8 cellular contexts compared by ENCODE assay signal in genomic region chr10:94362360-94363250, GRCh38. TPM values are rescaled to one million over a fixed set of nuclear protein-coding genes. Genes with fewer than 3 reads are reported as not detected.
DNase-seq lines count a peak whose midpoint lies in the region; ATAC-seq and TF ChIP-seq lines count a peak whose summit lies in the region.

Gene NOC3L (minus strand): TSS chr10:94362939. CDS start chr10:94362838, 101 bp downstream.

- H3K36me3 ChIP-seq in GM23338 (ENCODE audit: insufficient read depth), result peaks cover 18% of the 10 kb centered on the region; the same call in 1 of the 2 replicates

- peaks cover 16% of the 10 kb centered on the region for H3K27me3 Mint-ChIP-seq in GM23338 (ENCODE audit: insufficient read depth, low read depth, poor library complexity)
- peaks cover 13% of the 10 kb centered on the region for H3K27me3 Mint-ChIP-seq in activated T-helper 2 cell treated with anti-CD3 and anti-CD28 coated beads, Interferon-gamma antibody, Interleukin-2, Interleukin-4, amounts not matched to agents 10 μg/mL and 5 μg/mL and 100 μg/mL, durations not matched to agents 14 hours and 24 hours and 36 hours (ENCODE audit: low read depth)
- peaks cover 0 to 13% of the 10 kb centered on the region in 2 donors for H3K27me3 Mint-ChIP-seq in natural killer cell (ENCODE audit: low read depth in 2 of 2)

- H3K4me3 Mint-ChIP-seq in GM23338 (peak within 1 kb of the TSS; percentile 96), natural killer cell (peak within 1 kb of the TSS; percentile 98)
- H3K4me3 Mint-ChIP-seq in activated T-helper 2 cell treated with anti-CD3 and anti-CD28 coated beads, Interferon-gamma antibody, Interleukin-2, Interleukin-4, amounts not matched to agents 10 μg/mL and 5 μg/mL and 100 μg/mL, durations not matched to agents 14 hours and 24 hours and 36 hours (ENCODE audit: low read depth), result peak within 1 kb of the TSS; percentile 95

- peaks cover 32% of the 10 kb centered on the region for H3K27me3 ChIP-seq in GM23338 (ENCODE audit: insufficient read depth)

- peak within 1 kb of the TSS; percentile 91 for H2AFZ ChIP-seq in GM23338

- H3K4me1 Mint-ChIP-seq in GM23338, result no peaks in the 10 kb centered on the region
- H3K4me1 Mint-ChIP-seq in activated T-helper 2 cell treated with anti-CD3 and anti-CD28 coated beads, Interferon-gamma antibody, Interleukin-2, Interleukin-4, amounts not matched to agents 10 μg/mL and 5 μg/mL and 100 μg/mL, durations not matched to agents 14 hours and 24 hours and 36 hours (ENCODE audit: low read depth), result peaks cover 21% of the 10 kb centered on the region
- peaks cover 18 to 38% of the 10 kb centered on the region in 2 donors for H3K4me1 Mint-ChIP-seq in natural killer cell

- ATAC-seq in GM23338 (peak; percentile 99), natural killer cell (peak; percentile 93 to 98 (median 94))

- POLR2A ChIA-PET in RWPE1 (lab: Yijun Ruan, JAX; ENCODE audit: low non-redundant PET), result no interaction called here

- peak within 1 kb of the TSS; percentile 88 for H3K4me3 ChIP-seq in GM23338

- H3K4me2 ChIP-seq in GM23338, result peak within 1 kb of the TSS; percentile 95

- H3K9me3 Mint-ChIP-seq in GM23338 (peaks cover 3% of the 10 kb centered on the region; the same call in 2 of the 3 replicates), natural killer cell (no peaks in the 10 kb centered on the region)
- no peaks in the 10 kb centered on the region for H3K9me3 Mint-ChIP-seq in activated T-helper 2 cell treated with anti-CD3 and anti-CD28 coated beads, Interferon-gamma antibody, Interleukin-2, Interleukin-4, amounts not matched to agents 10 μg/mL and 5 μg/mL and 100 μg/mL, durations not matched to agents 14 hours and 24 hours and 36 hours

- H3K4me1 ChIP-seq in GM23338 (ENCODE audit: insufficient read depth), result peaks cover 4% of the 10 kb centered on the region; the same call in 1 of the 2 replicates

- peaks cover 31% of the 10 kb centered on the region for H3K36me3 Mint-ChIP-seq in GM23338 (ENCODE audit: low read depth)
- peaks cover 35% of the 10 kb centered on the region for H3K36me3 Mint-ChIP-seq in activated T-helper 2 cell treated with anti-CD3 and anti-CD28 coated beads, Interferon-gamma antibody, Interleukin-2, Interleukin-4, amounts not matched to agents 10 μg/mL and 5 μg/mL and 100 μg/mL, durations not matched to agents 14 hours and 24 hours and 36 hours (ENCODE audit: low read depth)
- H3K36me3 Mint-ChIP-seq in natural killer cell, result no peaks in the 10 kb centered on the region

- H3K27ac Mint-ChIP-seq in GM23338, result peak within 1 kb of the TSS; percentile 90
- peak within 1 kb of the TSS; percentile 90 for H3K27ac Mint-ChIP-seq in activated T-helper 2 cell treated with anti-CD3 and anti-CD28 coated beads, Interferon-gamma antibody, Interleukin-2, Interleukin-4, amounts not matched to agents 10 μg/mL and 5 μg/mL and 100 μg/mL, durations not matched to agents 14 hours and 24 hours and 36 hours
- peak within 1 kb of the TSS; percentile 95 to 97 for H3K27ac Mint-ChIP-seq in natural killer cell

- no peaks in the 10 kb centered on the region for H3F3A ChIP-seq in GM23338 (replicated peaks; ENCODE audit: low read depth)

- H3K27ac ChIP-seq in GM23338 (ENCODE audit: low read depth) (0 out of 2 replicates have a peak within 1 kb of the TSS, but pooled peaks have one; percentile 4), RWPE1 (peak within 1 kb of the TSS; percentile 78)

- peaks cover 44% of the 10 kb centered on the region for H3K79me2 ChIP-seq in GM23338 (replicated peaks; ENCODE audit: insufficient read depth)

- CTCF ChIA-PET in RWPE1 (lab: Yijun Ruan, JAX), result interaction anchor here (0.6 to 0.9 kb wide), 8 partner anchors 13 to 163 kb away, joined by 3 to 6 read pairs (median 3); partner anchors contain the start of gene TBC1D12

- DNase-seq in ELF-1 (ENCODE audit: low read depth, low spot score), result peak; percentile 97
- peak; percentile 99 for DNase-seq in GM23338 (ENCODE audit: low spot score)
- DNase-seq in LHCN-M2 (ENCODE audit: low read depth), result peak; percentile 94
- peak; percentile 93 for DNase-seq in RWPE1 (ENCODE audit: low spot score)
- peak; percentile 90 for DNase-seq in activated T-helper 2 cell treated with anti-CD3 and anti-CD28 coated beads, Interferon-gamma antibody, Interleukin-2, Interleukin-4, amounts not matched to agents 10 μg/mL and 5 μg/mL and 100 μg/mL, durations not matched to agents 14 hours and 24 hours and 36 hours (ENCODE audit: low spot score)
- peak; percentile 93 for DNase-seq in fibroblast of peridontal ligament (ENCODE audit: extremely low read depth)
- peak; percentile 91 for DNase-seq in natural killer cell
- DNase-seq in stimulated activated naive CD4-positive, alpha-beta T cell treated with Interleukin-2 at 50 U/mL for 16 hours (lab: John Stamatoyannopoulos, UW), result peak; percentile 93

- 0 out of 2 replicates have a peak, but pooled peaks cover 4% of the 10 kb centered on the region for H3K9me2 ChIP-seq in GM23338 (ENCODE audit: insufficient read depth)

- H4K20me1 ChIP-seq in GM23338 (replicated peaks; ENCODE audit: insufficient read depth), result peaks cover 16% of the 10 kb centered on the region

- intact Hi-C loops in activated T-helper 2 cell treated with anti-CD3 and anti-CD28 coated beads, Interferon-gamma antibody, Interleukin-2, Interleukin-4, amounts not matched to agents 10 μg/mL and 5 μg/mL and 100 μg/mL, durations not matched to agents 14 hours and 24 hours and 36 hours (cut with micrococcal nuclease), result loop anchor here (1.0 to 5.0 kb wide), 5 partner anchors 40 to 660 kb away; partner anchors contain the start of genes FRA10AC1, HELLS and TBC1D12
- intact Hi-C loops in natural killer cell (cut with micrococcal nuclease), result loop anchor here (2.0 to 10.0 kb wide), 2 partner anchors 660 to 1518 kb away; partner anchors contain the start of genes EXOC6 and FRA10AC1

- peak; percentile 61 to 82 for TF ChIP-seq CTCF in GM23338 (conservative IDR thresholded peaks at IDR 0.05; ENCODE audit: low read depth in 2 of 2)
- TF ChIP-seq CTCF in RWPE1 (conservative IDR thresholded peaks at IDR 0.05; ENCODE audit: low read depth), result peak; percentile 82
- peak; percentile 80 for TF ChIP-seq CTCF in natural killer cell (IDR thresholded peaks at IDR 0.05)

TF ChIP-seq in GM23338, 12 proteins besides CTCF, POLR2A, EP300 and RAD21:
- TF ChIP-seq POLR2AphosphoS5 (IDR thresholded peaks at IDR 0.05; ENCODE audit: low read depth), result peak; percentile 91
- TF ChIP-seq ETS1 (IDR thresholded peaks at IDR 0.05), result peak; percentile 77
- no peak for TF ChIP-seq EZH2 (IDR thresholded peaks at IDR 0.05; ENCODE audit: low read depth, unreplicated experiment)
- TF ChIP-seq EZH2phosphoT487 (IDR thresholded peaks at IDR 0.05; ENCODE audit: unreplicated experiment), result no peak
- TF ChIP-seq CREB1 (CRISPR knock-in tag; IDR thresholded peaks at IDR 0.05; ENCODE audit: low read depth), result peak; percentile 66

RNA-seq across cellular contexts. Expression of gene NOC3L, which starts in this region (rescaled TPM):
- total RNA-seq in GM23338 (2014; rRNA removed; shearing (Covaris generic)), result 43.1 and 49.7 TPM in 2 replicates
- polyA plus RNA-seq in GM23338 (2016; fragmentation: Nextera tagmentation; extraction: Ambion mirVana), result 53.1 and 62.1 TPM in 2 replicates
- 46.8 and 52.2 TPM in 2 replicates for total RNA-seq in LHCN-M2 (2014; rRNA removed)
- 9.4 TPM for polyA plus RNA-seq in LHCN-M2 (2012)
- total RNA-seq in activated T-helper 2 cell treated with anti-CD3 and anti-CD28 coated beads, Interferon-gamma antibody, Interleukin-2, Interleukin-4, amounts not matched to agents 10 μg/mL and 5 μg/mL and 100 μg/mL, durations not matched to agents 14 hours and 24 hours and 36 hours, result 41.2 and 43.6 TPM in 2 replicates
- 10 to 100 TPM; 10.8 to 18.6 (median 13.1) TPM for total RNA-seq in natural killer cell

Comparison
In these comparisons a context has a peak if more than half of its experiments do, and no peak if none do; other contexts are left out.
1. Peak in every context shown above with its lines: DNase-seq, ATAC-seq, H3K4me3 ChIP-seq and H3K27ac ChIP-seq.